9 cellular contexts compared by ENCODE assay signal in genomic region chr19:16497042-16497441, GRCh38. TPM values are rescaled to one million over a fixed set of nuclear protein-coding genes. Genes with fewer than 3 reads are reported as not detected.
DNase-seq lines count a peak whose midpoint lies in the region; ATAC-seq and TF ChIP-seq lines count a peak whose summit lies in the region.
"Had no signal": no experiment of that assay in that cellular context is flagged by ENCODE, and none has a peak within 500 bp of the region (broad histone marks: within the 10 kb centered on the region; RNA-seq: fewer than 3 reads in every experiment).

No MANE protein-coding gene starts in this region.

- H3K4me1 ChIP-seq in Peyer's patch (peaks cover 0 to 8% (median 2%) of the 10 kb centered on the region in 4 donors), esophagus squamous epithelium (peaks cover 10 to 22% (median 12%) of the 10 kb centered on the region in 3 donors), sigmoid colon (peaks cover 0 to 13% (median 11%) of the 10 kb centered on the region in 4 donors)

- H3K9me3 ChIP-seq in Peyer's patch = no peaks in the 10 kb centered on the region
- no peaks in the 10 kb centered on the region for H3K9me3 ChIP-seq in esophagus squamous epithelium
- H3K9me3 ChIP-seq in sigmoid colon = no peaks in the 10 kb centered on the region

- no peak for TF ChIP-seq CTCF in GM06990 (IDR thresholded peaks at IDR 0.05; ENCODE audit: insufficient read depth, low read length, poor library complexity, severe bottlenecking)
- no peak for TF ChIP-seq CTCF in Peyer's patch (IDR thresholded peaks at IDR 0.05)
- TF ChIP-seq CTCF in esophagus squamous epithelium (IDR thresholded peaks at IDR 0.05) = no peak
- TF ChIP-seq CTCF in sigmoid colon (IDR thresholded peaks at IDR 0.05) = no peak

- H3K36me3 ChIP-seq in GM06990 (ENCODE audit: control insufficient read depth, insufficient read depth, low read length) (no peaks in the 10 kb centered on the region), Peyer's patch (peaks cover 0 to 3% (median 0%) of the 10 kb centered on the region in 3 donors), esophagus squamous epithelium (peaks cover 0 to 18% (median 5%) of the 10 kb centered on the region in 3 donors), sigmoid colon (peaks cover 0 to 16% (median 4%) of the 10 kb centered on the region in 4 donors)

- DNase-seq in GM06990 (ENCODE audit: extremely low read depth, insufficient read length) (no peak), Peyer's patch (no peak), esophagus squamous epithelium (lab: John Stamatoyannopoulos, UW) (no peak), sigmoid colon (no peak), erythroblast (lab: John Stamatoyannopoulos, UW) (no peak)
- DNase-seq in activated CD4-positive, alpha-beta T cell treated with anti-CD3 and anti-CD28 coated beads, Interleukin-2, amount 50 U/mL, for 4 hours = no peak
- DNase-seq: NCI-H510A treated with DMSO at 0.1 percent for 48 hours had no signal

- ATAC-seq in HG03196 (IDR thresholded peaks at IDR 0.05; ENCODE audit: unreplicated experiment) (no peak), GM21825 (IDR thresholded peaks at IDR 0.05; ENCODE audit: unreplicated experiment) (no peak)

- intact Hi-C loops in esophagus squamous epithelium (cut with DNase I) = no loop called here
- intact Hi-C loops in sigmoid colon (cut with DNase I) = no loop called here

- H3K4me3 ChIP-seq in GM06990 (replicated peaks; ENCODE audit: low read depth, low read length) (peak overlapping the region; percentile 97), Peyer's patch (peak overlapping the region; percentile 52 to 76 (median 70)), esophagus squamous epithelium (peak overlapping the region in 3 of 4 donors; percentile 63 to 88 (median 68)), sigmoid colon (peak overlapping the region in 3 of 4 donors; percentile 72 to 75 (median 74))

- WGBS in esophagus squamous epithelium, 2 donors = 57 to 74% methylated on average over 12 of the region's 12 CpGs
- WGBS in sigmoid colon, 2 donors = 64 to 83% methylated on average over 12 of the region's 12 CpGs

- peak overlapping the region in 1 of 4 donors; percentile 65 for H3K27ac ChIP-seq in Peyer's patch
- peak overlapping the region in 2 of 4 donors; percentile 81 to 84 for H3K27ac ChIP-seq in esophagus squamous epithelium
- peak overlapping the region; percentile 82 to 89 (median 86) for H3K27ac ChIP-seq in sigmoid colon

- no peak for TF ChIP-seq EP300 in sigmoid colon (IDR thresholded peaks at IDR 0.05)

- no peak for TF ChIP-seq POLR2A in Peyer's patch (IDR thresholded peaks at IDR 0.05)
- no peak for TF ChIP-seq POLR2A in esophagus squamous epithelium (IDR thresholded peaks at IDR 0.05)
- TF ChIP-seq POLR2A in sigmoid colon (IDR thresholded peaks at IDR 0.05) = no peak
- no peak for TF ChIP-seq POLR2A in erythroblast (IDR thresholded peaks at IDR 0.05; ENCODE audit: low read length)

- H3K27me3 ChIP-seq in GM06990 (replicated peaks; ENCODE audit: control insufficient read depth, insufficient read depth, low read length) = no peaks in the 10 kb centered on the region
- no peaks in the 10 kb centered on the region for H3K27me3 ChIP-seq in Peyer's patch
- no peaks in the 10 kb centered on the region for H3K27me3 ChIP-seq in esophagus squamous epithelium
- H3K27me3 ChIP-seq in sigmoid colon = no peaks in the 10 kb centered on the region

RNA-seq across cellular contexts. Expression of gene C19orf44, which starts 0.8 kb away (rescaled TPM):
- total RNA-seq in Peyer's patch (10 to 100 TPM in 1 of 4 donors, 1 to 10 TPM in 3; 3.7 to 13.2 (median 8.0) TPM), esophagus squamous epithelium (1 to 10 TPM; 2.5 to 10.0 (median 4.2) TPM), sigmoid colon (1 to 10 TPM; 3.8 to 10.0 (median 5.7) TPM)
- 1 to 10 TPM; 1.8 to 3.8 (median 1.8) TPM for polyA plus RNA-seq in sigmoid colon

RNA-seq across cellular contexts. Expression of gene CALR3, which starts 1.1 kb away (rescaled TPM):
- total RNA-seq in Peyer's patch (not detected), esophagus squamous epithelium (not detected), sigmoid colon (not detected)
- polyA plus RNA-seq in sigmoid colon = not detected

RNA-seq across cellular contexts. Expression of gene EPS15L1, which starts 25.3 kb away (rescaled TPM):
- total RNA-seq in Peyer's patch (10 to 100 TPM; 18.2 to 37.0 (median 35.2) TPM), esophagus squamous epithelium (10 to 100 TPM in 3 of 4 donors, 1 to 10 TPM in 1; 8.1 to 21.7 (median 19.8) TPM), sigmoid colon (10 to 100 TPM; 15.0 to 38.2 (median 17.9) TPM)
- polyA plus RNA-seq in sigmoid colon = 10 to 100 TPM; 14.4 to 25.6 (median 15.7) TPM

RNA-seq across cellular contexts. Expression of gene CHERP, which starts 45.2 kb away (rescaled TPM):
- 10 to 100 TPM; 11.4 to 26.4 (median 22.4) TPM for total RNA-seq in Peyer's patch
- 10 to 100 TPM in 1 of 4 donors, 1 to 10 TPM in 3; 5.5 to 11.8 (median 9.6) TPM for total RNA-seq in esophagus squamous epithelium
- total RNA-seq in sigmoid colon = 1 to 10 TPM; 5.6 to 8.6 (median 6.6) TPM
- polyA plus RNA-seq in sigmoid colon = 10 to 100 TPM in 2 of 3 donors, 1 to 10 TPM in 1; 9.5 to 32.7 (median 14.4) TPM
